Comparison of ENCODE assay signal across 8 cellular contexts in genomic region chr2:24491626-24492282, GRCh38. TPM values are rescaled to one million over a fixed set of nuclear protein-coding genes. Genes with fewer than 3 reads are reported as not detected.
DNase-seq lines count a peak whose midpoint lies in the region; ATAC-seq and TF ChIP-seq lines count a peak whose summit lies in the region.

No MANE protein-coding gene starts in this region.

- H3K4me1 ChIP-seq in upper lobe of left lung = peaks cover 25 to 44% (median 33%) of the 10 kb centered on the region in 4 donors

- H3K27ac ChIP-seq in RWPE1 (no peak overlapping the region), upper lobe of left lung (peak overlapping the region; percentile 89 to 97 (median 94))

- peak overlapping the region; percentile 3 to 76 for H3K27ac Mint-ChIP-seq in activated naive CD4-positive, alpha-beta T cell treated with anti-CD3 and anti-CD28 coated beads, Interleukin-2, amount 50 U/mL, for 72 hours

- peak; percentile 33 for ATAC-seq in GM19328 (IDR thresholded peaks at IDR 0.05; ENCODE audit: unreplicated experiment)
- ATAC-seq in HG03442 (IDR thresholded peaks at IDR 0.05; ENCODE audit: unreplicated experiment) = peak; percentile 39
- peak; percentile 29 to 41 for ATAC-seq in activated naive CD4-positive, alpha-beta T cell treated with anti-CD3 and anti-CD28 coated beads, Interleukin-2, amount 50 U/mL, for 72 hours
- peak; percentile 50 to 54 for ATAC-seq in upper lobe of left lung (ENCODE audit: low FRiP score in 2 of 2)

- WGBS in upper lobe of left lung, 2 donors = 0% methylated on average over 4 to 30 of the region's 80 CpGs

- H3K9me3 ChIP-seq in upper lobe of left lung = no peaks in the 10 kb centered on the region

- CTCF ChIA-PET in RWPE1 (lab: Yijun Ruan, JAX) = interaction anchor here (0.6 kb wide), 1 partner anchor 74 kb away, joined by 3 read pairs; no protein-coding TSS in a partner anchor

- TF ChIP-seq POLR2A in upper lobe of left lung (IDR thresholded peaks at IDR 0.05) = no peak

- peak overlapping the region; percentile 73 to 94 (median 87) for H3K4me3 ChIP-seq in upper lobe of left lung

- H3K36me3 Mint-ChIP-seq in activated naive CD4-positive, alpha-beta T cell treated with anti-CD3 and anti-CD28 coated beads, Interleukin-2, amount 50 U/mL, for 72 hours = peaks cover 0 to 12% of the 10 kb centered on the region in 2 donors

- POLR2A ChIA-PET in RWPE1 (lab: Yijun Ruan, JAX; ENCODE audit: low non-redundant PET) = no interaction called here

- peak; percentile 68 for DNase-seq in Ammon's horn (ENCODE audit: low spot score)
- peak; percentile 20 for DNase-seq in RWPE1 (ENCODE audit: low spot score)
- peak; percentile 50 to 63 for DNase-seq in activated naive CD4-positive, alpha-beta T cell treated with anti-CD3 and anti-CD28 coated beads, Interleukin-2, amount 50 U/mL, for 72 hours (ENCODE audit: low spot score in 2 of 2)
- DNase-seq in cardiac septum (ENCODE audit: low spot score) = peak; percentile 82
- DNase-seq in pons (ENCODE audit: low spot score) = peak; percentile 33
- peak; percentile 58 to 93 for DNase-seq in upper lobe of left lung

- H3K27me3 ChIP-seq in upper lobe of left lung = no peaks in the 10 kb centered on the region

- no peaks in the 10 kb centered on the region for H3K9me3 Mint-ChIP-seq in activated naive CD4-positive, alpha-beta T cell treated with anti-CD3 and anti-CD28 coated beads, Interleukin-2, amount 50 U/mL, for 72 hours

- H3K36me3 ChIP-seq in upper lobe of left lung = no peaks in the 10 kb centered on the region

- TF ChIP-seq CTCF in RWPE1 (conservative IDR thresholded peaks at IDR 0.05; ENCODE audit: low read depth) (no peak), upper lobe of left lung (IDR thresholded peaks at IDR 0.05) (peak in 1 of 6 experiments; percentile 8)

- intact Hi-C loops in cardiac septum (cut with DNase I) = loop anchor here (2.0 kb wide), 2 partner anchors 57 to 301 kb away; partner anchors contain the start of genes CENPO and PTRHD1

- TF ChIP-seq EP300 in upper lobe of left lung (IDR thresholded peaks at IDR 0.05) = no peak

RNA-seq across cellular contexts. Expression of gene NCOA1, which starts 0.7 kb away (rescaled TPM):
- 10 to 100 TPM; 17.1 to 29.1 TPM for total RNA-seq in activated naive CD4-positive, alpha-beta T cell treated with anti-CD3 and anti-CD28 coated beads, Interleukin-2, amount 50 U/mL, for 72 hours
- total RNA-seq in cardiac septum (31.9 TPM), upper lobe of left lung (10 to 100 TPM; 38.3 to 68.1 (median 42.5) TPM)

Comparison
In these comparisons a context has a peak if more than half of its experiments do, and no peak if none do; other contexts are left out.
1. DNase-seq: peak in every context shown above with its lines; median percentile 82 in cardiac septum; 76 in upper lobe of left lung; 68 in Ammon's horn; 56 in activated naive CD4-positive, alpha-beta T cell treated with anti-CD3 and anti-CD28 coated beads, Interleukin-2, amount 50 U/mL, for 72 hours; 33 in pons; 20 in RWPE1.